ENCODE assay signal across 10 cellular contexts in the genomic region with DNA sequence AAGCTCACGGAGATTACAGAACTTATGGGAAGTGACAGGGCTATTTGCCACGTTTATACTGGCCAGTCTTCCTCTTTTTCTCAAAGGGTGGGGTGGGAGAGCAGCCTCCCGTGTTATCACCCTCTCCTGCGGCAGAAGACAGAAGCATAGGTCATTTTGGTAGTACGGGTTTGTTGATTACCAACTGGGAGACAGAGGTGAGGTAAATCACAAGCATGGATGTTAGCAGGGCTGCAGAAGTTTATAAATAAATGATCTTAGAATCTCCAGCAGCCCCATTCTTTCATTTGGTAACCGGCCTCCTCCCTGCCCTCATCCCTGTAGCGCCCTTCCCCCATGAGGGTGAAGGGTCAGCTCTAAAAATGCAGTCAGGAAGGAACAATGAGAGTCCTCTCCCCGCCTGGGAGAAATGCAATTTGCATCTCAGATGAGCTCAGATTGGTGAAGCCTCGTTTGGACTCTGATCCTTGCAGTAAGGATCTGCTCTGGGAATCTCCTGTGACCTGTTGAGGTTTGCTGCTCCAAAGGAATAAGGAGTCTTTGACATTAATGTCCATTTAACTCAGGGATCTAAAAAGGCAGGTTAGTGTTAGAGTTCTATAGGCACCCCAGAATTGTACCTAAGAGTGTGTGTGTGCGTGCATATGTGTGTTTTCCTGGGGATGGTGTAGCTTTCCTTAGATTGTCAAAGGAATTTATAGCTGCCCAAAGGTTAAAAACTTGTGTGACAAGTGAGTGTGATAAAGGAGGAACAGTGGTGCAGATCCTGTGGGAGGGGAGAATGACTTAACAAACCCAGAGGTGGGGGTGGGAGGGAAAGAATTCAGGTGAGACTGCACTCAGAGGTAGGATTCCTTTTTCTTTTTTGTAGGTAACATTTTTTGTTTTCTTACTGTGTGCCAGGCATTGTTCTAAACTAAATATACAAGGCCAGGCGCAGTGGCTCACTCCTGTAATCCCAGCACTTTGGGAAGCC. TPM values are rescaled to one million over a fixed set of nuclear protein-coding genes. Genes with fewer than 3 reads are reported as not detected.
DNase-seq lines count a peak whose midpoint lies in the region; ATAC-seq and TF ChIP-seq lines count a peak whose summit lies in the region.
"Had no signal": no experiment of that assay in that cellular context is flagged by ENCODE, and none has a peak within 500 bp of the region (broad histone marks: within the 10 kb centered on the region; RNA-seq: fewer than 3 reads in every experiment).

No MANE protein-coding gene starts in this region.

- H3K9me3 ChIP-seq in right atrium auricular region (no peaks in the 10 kb centered on the region), aorta (ENCODE audit: control insufficient read depth, low read length) (no peaks in the 10 kb centered on the region)

- TF ChIP-seq CTCF in right atrium auricular region (IDR thresholded peaks at IDR 0.05) (no peak), endothelial cell (IDR thresholded peaks at IDR 0.05; ENCODE audit: unreplicated experiment) (no peak), mesothelial cell of epicardium (IDR thresholded peaks at IDR 0.05; ENCODE audit: unreplicated experiment) (no peak)

- peaks cover 7% of the 10 kb centered on the region for H3K27me3 Mint-ChIP-seq in endothelial cell (ENCODE audit: unreplicated experiment)
- H3K27me3 Mint-ChIP-seq in mesothelial cell of epicardium (ENCODE audit: low read depth): no peaks in the 10 kb centered on the region

- intact Hi-C loops in Right ventricle myocardium superior (cut with DNase I): no loop called here
- intact Hi-C loops in aorta (cut with DNase I): no loop called here

- H3K4me1 ChIP-seq in right atrium auricular region (peaks cover 0 to 8% of the 10 kb centered on the region in 2 donors), aorta (ENCODE audit: control insufficient read depth in 1 of 2, insufficient read depth in 2 of 2, low read length in 2 of 2) (peaks cover 0 to 2% of the 10 kb centered on the region in 2 donors)

- H3K36me3 ChIP-seq in right atrium auricular region: no peaks in the 10 kb centered on the region
- H3K36me3 ChIP-seq in aorta (ENCODE audit: control insufficient read depth in 1 of 2, insufficient read depth in 2 of 2, low read length in 1 of 2): no peaks in the 10 kb centered on the region

- H3K27ac Mint-ChIP-seq in endothelial cell (ENCODE audit: unreplicated experiment): peak overlapping the region; percentile 96
- peak overlapping the region; percentile 96 for H3K27ac Mint-ChIP-seq in mesothelial cell of epicardium

- WGBS in aorta, 2 donors: 50 to 53% methylated on average over 11 of the region's 11 CpGs

- peak; percentile 34 for ATAC-seq in Right ventricle myocardium superior (ENCODE audit: poor library complexity)
- peak; percentile 30 for ATAC-seq in aorta (ENCODE audit: low FRiP score)

- H3K9me3 Mint-ChIP-seq in endothelial cell (ENCODE audit: unreplicated experiment): no peaks in the 10 kb centered on the region
- H3K9me3 Mint-ChIP-seq in mesothelial cell of epicardium: no peaks in the 10 kb centered on the region
- H3K9me3 Mint-ChIP-seq: immature natural killer cell had no signal

- H3K4me1 Mint-ChIP-seq in endothelial cell (ENCODE audit: unreplicated experiment): peaks cover 29% of the 10 kb centered on the region
- peaks cover 31% of the 10 kb centered on the region for H3K4me1 Mint-ChIP-seq in mesothelial cell of epicardium
- H3K4me1 Mint-ChIP-seq: immature natural killer cell had no signal

- peak overlapping the region in 1 of 2 donors; percentile 38 for H3K4me3 ChIP-seq in right atrium auricular region
- H3K4me3 ChIP-seq in aorta (ENCODE audit: low read length in 2 of 2): peak overlapping the region in 1 of 2 donors; percentile 79

- H3K4me3 Mint-ChIP-seq in endothelial cell (ENCODE audit: unreplicated experiment): peak overlapping the region; percentile 71
- peak overlapping the region; percentile 65 for H3K4me3 Mint-ChIP-seq in mesothelial cell of epicardium
- H3K4me3 Mint-ChIP-seq: immature natural killer cell had no signal

- H3K27ac ChIP-seq in right atrium auricular region: no peak overlapping the region
- no peak overlapping the region for H3K27ac ChIP-seq in aorta (ENCODE audit: low read depth in 1 of 2, low read length in 2 of 2)

- no peak for DNase-seq in Right ventricle myocardium superior
- DNase-seq in right atrium auricular region (ENCODE audit: low spot score): no peak
- peak; percentile 50 for DNase-seq in endothelial cell (ENCODE audit: low spot score)
- no peak for DNase-seq in mesothelial cell of epicardium (ENCODE audit: low spot score in 2 of 2, unreplicated experiment in 2 of 2)
- no peak for DNase-seq in aorta
- no peak for DNase-seq in cerebellum (ENCODE audit: low spot score)
- no peak for DNase-seq in NAMALWA (ENCODE audit: low spot score)
- no peak for DNase-seq in stimulated activated naive CD4-positive, alpha-beta T cell (lab: John Stamatoyannopoulos, UW)
- DNase-seq: activated effector memory CD4-positive, alpha-beta T cell treated with Interleukin-2 at 50 U/mL for 16 hours; immature natural killer cell had no signal

- no peaks in the 10 kb centered on the region for H3K27me3 ChIP-seq in right atrium auricular region
- no peaks in the 10 kb centered on the region for H3K27me3 ChIP-seq in aorta (ENCODE audit: control insufficient read depth in 1 of 2, insufficient read depth in 2 of 2, low read length in 1 of 2)

- H3K36me3 Mint-ChIP-seq in endothelial cell (ENCODE audit: low read depth, unreplicated experiment) (no peaks in the 10 kb centered on the region), mesothelial cell of epicardium (no peaks in the 10 kb centered on the region)
- H3K36me3 Mint-ChIP-seq: immature natural killer cell had no signal

RNA-seq across cellular contexts. Expression of a gene that starts 45.0 kb away (rescaled TPM):
- total RNA-seq in Right ventricle myocardium superior (7.5 TPM), right atrium auricular region (10 to 100 TPM; 22.4 to 34.7 TPM), endothelial cell (ENCODE audit: unreplicated experiment) (205 TPM), mesothelial cell of epicardium (241 to 262 TPM (median 246 TPM) in 3 replicates), aorta (10 to 100 TPM; 17.6 to 23.6 TPM), cerebellum (45.0 TPM)
- 10 to 100 TPM in 1 of 2 donors, 1 to 10 TPM in 1; 3.7 to 11.1 TPM for polyA plus RNA-seq in aorta
